16 cellular contexts compared by ENCODE assay signal in genomic region chr2:26456701-26457224, GRCh38. TPM values are rescaled to one million over a fixed set of nuclear protein-coding genes. Genes with fewer than 3 reads are reported as not detected.
DNase-seq lines count a peak whose midpoint lies in the region; ATAC-seq and TF ChIP-seq lines count a peak whose summit lies in the region.
"Had no signal": no experiment of that assay in that cellular context is flagged by ENCODE, and none has a peak within 500 bp of the region (broad histone marks: within the 10 kb centered on the region; RNA-seq: fewer than 3 reads in every experiment).

No MANE protein-coding gene starts in this region.

- H3K27me3 ChIP-seq in dorsolateral prefrontal cortex: no peaks in the 10 kb centered on the region

- no peaks in the 10 kb centered on the region for H3K36me3 Mint-ChIP-seq in progenitor cell of endocrine pancreas (ENCODE audit: insufficient read depth)
- H3K36me3 Mint-ChIP-seq: activated naive CD4-positive, alpha-beta T cell treated with anti-CD3 and anti-CD28 coated beads, Interleukin-2, amount 50 U/mL, for 72 hours had no signal

- H3K27ac Mint-ChIP-seq in progenitor cell of endocrine pancreas: peak overlapping the region; percentile 76
- H3K27ac Mint-ChIP-seq: activated naive CD4-positive, alpha-beta T cell treated with anti-CD3 and anti-CD28 coated beads, Interleukin-2, amount 50 U/mL, for 72 hours; GM23338 had no signal

- no peak for ATAC-seq in GM21447 (IDR thresholded peaks at IDR 0.05; ENCODE audit: unreplicated experiment)
- ATAC-seq: activated naive CD4-positive, alpha-beta T cell treated with anti-CD3 and anti-CD28 coated beads, Interleukin-2, amount 50 U/mL, for 72 hours; SK-N-SH treated with all-trans-retinoic acid at 6 μM for 48 hours had no signal

- peaks cover 15% of the 10 kb centered on the region for H3K27me3 Mint-ChIP-seq in progenitor cell of endocrine pancreas

- no peak overlapping the region for H3K4me3 Mint-ChIP-seq in progenitor cell of endocrine pancreas (ENCODE audit: low read depth)
- H3K4me3 Mint-ChIP-seq: GM23338 had no signal

- peak; percentile 74 for DNase-seq in ELR (ENCODE audit: low read depth)
- DNase-seq in NB4 (ENCODE audit: low read depth): peak; percentile 42
- peak; percentile 17 for DNase-seq in epithelial cell of esophagus (ENCODE audit: low read depth)
- DNase-seq in progenitor cell of endocrine pancreas (ENCODE audit: low spot score, unreplicated experiment): no peak
- DNase-seq in NCI-H1048 (lab: John Stamatoyannopoulos, UW): no peak
- no peak for DNase-seq in dorsolateral prefrontal cortex
- no peak for DNase-seq in NCI-H2171 treated with DMSO at 0.1 percent for 48 hours (lab: John Stamatoyannopoulos, UW)
- DNase-seq: cerebellar nuclear complex; stimulated activated CD4-positive, alpha-beta T cell treated with anti-CD3 and anti-CD28 coated beads, Interleukin-2, amount 100 ng/mL, for 48 hours had no signal

- H3K9me3 Mint-ChIP-seq in progenitor cell of endocrine pancreas (ENCODE audit: low read depth): no peaks in the 10 kb centered on the region
- H3K9me3 Mint-ChIP-seq: activated naive CD4-positive, alpha-beta T cell treated with anti-CD3 and anti-CD28 coated beads, Interleukin-2, amount 50 U/mL, for 72 hours; GM23338 had no signal

- H3K4me1 Mint-ChIP-seq in progenitor cell of endocrine pancreas (ENCODE audit: low read depth): peaks cover 12% of the 10 kb centered on the region

- no peak overlapping the region for H3K27ac ChIP-seq in dorsolateral prefrontal cortex
- H3K27ac ChIP-seq: C4-2B, epithelial cell of prostate, KMS-11 had no signal

- no peak for TF ChIP-seq POLR2A in NB4 (IDR thresholded peaks at IDR 0.05; ENCODE audit: extremely low read depth, insufficient read length)

- intact Hi-C loops in dorsolateral prefrontal cortex (cut with DNase I): no loop called here

- H3K4me3 ChIP-seq in NB4 (ENCODE audit: low read depth, low read length) (no peak overlapping the region), epithelial cell of esophagus (ENCODE audit: low read length) (no peak overlapping the region), dorsolateral prefrontal cortex (no peak overlapping the region)
- H3K4me3 ChIP-seq: GM23338 had no signal

- no peak for TF ChIP-seq CTCF in NB4 (IDR thresholded peaks at IDR 0.05; ENCODE audit: low read depth, low read length)
- TF ChIP-seq CTCF in epithelial cell of esophagus (IDR thresholded peaks at IDR 0.05; ENCODE audit: insufficient read depth, low read depth, low read length, missing control alignments): no peak
- TF ChIP-seq CTCF in progenitor cell of endocrine pancreas (IDR thresholded peaks at IDR 0.05; ENCODE audit: unreplicated experiment): no peak
- TF ChIP-seq CTCF in dorsolateral prefrontal cortex (IDR thresholded peaks at IDR 0.05 in 54 of 56, conservative IDR thresholded peaks at IDR 0.05 in 2 of 56; ENCODE audit: low read depth in 1 of 56, partially characterized antibody in 56 of 56): no peak

RNA-seq across cellular contexts. Expression of gene OTOF, which starts 21.2 kb away (rescaled TPM):
- total RNA-seq in progenitor cell of endocrine pancreas: 0.11 and 0.22 TPM in 2 replicates
- total RNA-seq in dorsolateral prefrontal cortex: 1 to 10 TPM in 105 of 120 experiments, under 1 TPM in 15; 0.56 to 7.5 (median 1.5) TPM

RNA-seq across cellular contexts. Expression of gene DRC1, which starts 55.0 kb away (rescaled TPM):
- total RNA-seq in progenitor cell of endocrine pancreas (0.49 and 0.57 TPM in 2 replicates), dorsolateral prefrontal cortex (1 to 10 TPM; 1.0 to 6.9 (median 3.3) TPM)
- total RNA-seq: activated naive CD4-positive, alpha-beta T cell treated with anti-CD3 and anti-CD28 coated beads, Interleukin-2, amount 50 U/mL, for 72 hours; GM23338 had no signal

Comparison
In these comparisons a context has a peak if more than half of its experiments do, and no peak if none do; other contexts are left out.
1. DNase-seq: peak in ELR (single experiment), NB4 (single experiment) and epithelial cell of esophagus (single experiment); none in progenitor cell of endocrine pancreas (single experiment), NCI-H1048 (single experiment), dorsolateral prefrontal cortex (0 of 10) and NCI-H2171 treated with DMSO at 0.1 percent for 48 hours (single experiment).